ENCODE assay signal across 8 cellular contexts in genomic region chr10:92240289-92241157, GRCh38. TPM values are rescaled to one million over a fixed set of nuclear protein-coding genes. Genes with fewer than 3 reads are reported as not detected.
A peak's percentile ranks its signal among the peaks of the same experiment; 100 is the strongest.
DNase-seq lines count a peak whose midpoint lies in the region; ATAC-seq and TF ChIP-seq lines count a peak whose summit lies in the region.

No MANE protein-coding gene starts in this region.

- TF ChIP-seq POLR2A in Raji (IDR thresholded peaks at IDR 0.05; ENCODE audit: insufficient read depth, low read depth, low read length), result peak; percentile 50; the same call in 1 of the 2 replicates

- H3K4me3 Mint-ChIP-seq in osteocyte (ENCODE audit: unreplicated experiment), result peak overlapping the region; percentile 83

- H3K4me1 Mint-ChIP-seq in osteocyte (ENCODE audit: unreplicated experiment), result peaks cover 37% of the 10 kb centered on the region

- peak overlapping the region; percentile 58 to 91 (median 76) for H3K4me3 ChIP-seq in heart right ventricle

- H3K27me3 ChIP-seq in heart right ventricle, result no peaks in the 10 kb centered on the region

- intact Hi-C loops in heart right ventricle (cut with DNase I), result loop anchor here in 6 of 10 donors (2.0 to 5.0 kb wide), 4 partner anchors 50 to 154 kb away; partner anchors contain the start of genes CPEB3 (in 6 of the 6) and MARCHF5 (in 6 of the 6)

- DNase-seq in DMS53 (lab: John Stamatoyannopoulos, UW) (peak; percentile 87), KBM-7 (peak; percentile 90), anterior cingulate cortex (lab: John Stamatoyannopoulos, UW) (peak in 55 of 58 donors; percentile 22 to 87 (median 69)), heart right ventricle (peak in 1 of 2 donors; percentile 80), osteocyte (ENCODE audit: extremely low spot score, unreplicated experiment) (no peak)

- WGBS in heart right ventricle, 2 donors, result 0% methylated on average over 28 of the region's 28 CpGs

- H3K36me3 Mint-ChIP-seq in osteocyte (ENCODE audit: unreplicated experiment), result peaks cover 9% of the 10 kb centered on the region

- H3K9me3 ChIP-seq in heart right ventricle, result no peaks in the 10 kb centered on the region

- H3K9me3 Mint-ChIP-seq in osteocyte (ENCODE audit: unreplicated experiment), result no peaks in the 10 kb centered on the region

- peak overlapping the region; percentile 92 for H3K27ac Mint-ChIP-seq in osteocyte (ENCODE audit: unreplicated experiment)

- H3K4me1 ChIP-seq in heart right ventricle, result peaks cover 3 to 64% (median 41%) of the 10 kb centered on the region in 9 donors

- TF ChIP-seq CTCF in heart right ventricle (IDR thresholded peaks at IDR 0.05), result no peak
- TF ChIP-seq CTCF in osteocyte (IDR thresholded peaks at IDR 0.05), result no peak

- H3K36me3 ChIP-seq in heart right ventricle, result peaks cover 0 to 6% (median 0%) of the 10 kb centered on the region in 9 donors

- in situ Hi-C loops in KBM-7 (cut with MboI; ENCODE audit: low pct_unique_long_range_greater_than_20kb, low sequenced_read_pairs), result no loop called here

- H3K27ac ChIP-seq in heart right ventricle, result peak overlapping the region; percentile 77 to 94 (median 87)

- peak; percentile 60 for ATAC-seq in GM21423 (IDR thresholded peaks at IDR 0.05; ENCODE audit: unreplicated experiment)
- ATAC-seq in heart right ventricle, result peak; percentile 69 to 85 (median 80)
- ATAC-seq in HG02981 (IDR thresholded peaks at IDR 0.05; ENCODE audit: unreplicated experiment), result no peak

- no peaks in the 10 kb centered on the region for H3K27me3 Mint-ChIP-seq in osteocyte (ENCODE audit: unreplicated experiment)

RNA-seq across cellular contexts. Expression of gene CPEB3, which starts 50.4 kb away (rescaled TPM):
- total RNA-seq in heart right ventricle (10 to 100 TPM in 9 of 10 donors, 1 to 10 TPM in 1; 7.2 to 17.6 (median 13.7) TPM), osteocyte (1.9 and 2.0 TPM in 2 replicates)
- 1 to 10 TPM in 1 of 2 donors, under 1 TPM in 1; 0.71 to 4.9 TPM for polyA plus RNA-seq in heart right ventricle

RNA-seq across cellular contexts. Expression of gene MARCHF5, which starts 50.4 kb away (rescaled TPM):
- total RNA-seq in heart right ventricle (10 to 100 TPM; 25.6 to 40.1 (median 33.9) TPM), osteocyte (48.9 and 49.9 TPM in 2 replicates)
- 10 to 100 TPM; 10.2 to 26.1 TPM for polyA plus RNA-seq in heart right ventricle
